30 cellular contexts compared by ENCODE assay signal in genomic region chr10:83848696-83849095, GRCh38.
"Had no signal": no experiment of that assay in that cellular context is flagged by ENCODE, and none has a peak within 500 bp of the region (broad histone marks: within the 10 kb centered on the region; RNA-seq: fewer than 3 reads in every experiment).

No MANE protein-coding gene starts in this region.

- H2AFZ ChIP-seq: PC-9 had no signal

- H3K4me2 ChIP-seq: KMS-11, PC-9 had no signal

- H3K9me3 ChIP-seq: MG63, SJCRH30 had no signal

- H3K27ac ChIP-seq: KMS-11, PC-9, RWPE1, SJCRH30, SK-N-MC had no signal

- H3K4me1 ChIP-seq: SJCRH30 had no signal

- H3K9ac ChIP-seq: KMS-11 had no signal

- DNase-seq: Karpas-422, KBM-7, MG63, MV-4-11, NCI-H1092, NCI-H1105, NCI-H1417 treated with DMSO at 0.1 percent for 48 hours, NCI-H1436 treated with DMSO at 0.1 percent for 48 hours, NCI-H1694 treated with DMSO at 0.1 percent for 48 hours, NCI-H187 treated with DMSO at 0.1 percent for 48 hours, NCI-H2029, NCI-H2081, NCI-H2171 treated with DMSO at 0.1 percent for 48 hours, NCI-H226, NCI-H446 treated with DMSO at 0.1 percent for 48 hours, NCI-H510A, NCI-H524, NCI-H526, NCI-H748 treated with DMSO at 0.1 percent for 48 hours, NCI-H82, PC-9, SHP77, SIG-M5, SJCRH30 had no signal

- H3K27me3 ChIP-seq: MG63, SJCRH30 had no signal

- H3K4me3 ChIP-seq: MG63, PC-9, SJCRH30, SK-N-MC had no signal

- ATAC-seq: Panc1, Right ventricle myocardium inferior, SK-N-SH treated with all-trans-retinoic acid at 6 μM for 48 hours had no signal

- H3K36me3 ChIP-seq: MG63, SJCRH30 had no signal
